In genomic region chr5:143569213-143569663, GRCh38 we compare ENCODE assay signal across 1 cellular context.
A peak's percentile ranks its signal among the peaks of the same experiment; 100 is the strongest.
TF ChIP-seq lines count a peak whose summit lies in the region.

No MANE protein-coding gene starts in this region.

TF ChIP-seq in HepG2, 621 proteins besides CTCF, POLR2A, EP300 and RAD21 (continued from another document and continues in another):
- TF ChIP-seq, protein P1, sequence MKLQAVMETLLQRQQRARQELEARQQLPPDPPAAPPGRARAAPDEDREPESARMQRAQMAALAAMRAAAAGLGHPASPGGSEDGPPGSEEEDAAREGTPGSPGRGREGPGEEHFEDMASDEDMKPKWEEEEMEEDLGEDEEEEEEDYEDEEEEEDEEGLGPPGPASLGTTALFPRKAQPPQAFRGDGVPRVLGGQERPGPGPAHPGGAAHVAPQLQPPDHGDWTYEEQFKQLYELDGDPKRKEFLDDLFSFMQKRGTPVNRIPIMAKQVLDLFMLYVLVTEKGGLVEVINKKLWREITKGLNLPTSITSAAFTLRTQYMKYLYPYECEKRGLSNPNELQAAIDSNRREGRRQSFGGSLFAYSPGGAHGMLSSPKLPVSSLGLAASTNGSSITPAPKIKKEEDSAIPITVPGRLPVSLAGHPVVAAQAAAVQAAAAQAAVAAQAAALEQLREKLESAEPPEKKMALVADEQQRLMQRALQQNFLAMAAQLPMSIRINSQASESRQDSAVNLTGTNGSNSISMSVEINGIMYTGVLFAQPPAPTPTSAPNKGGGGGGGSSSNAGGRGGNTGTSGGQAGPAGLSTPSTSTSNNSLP (IDR thresholded peaks at IDR 0.05; ENCODE audit: low read depth, low read length) = no peak
- TF ChIP-seq ZNF44 (CRISPR knock-in tag; IDR thresholded peaks at IDR 0.05) (no peak), TFDP2 (CRISPR knock-in tag; IDR thresholded peaks at IDR 0.05) (no peak), ZNF614 (CRISPR knock-in tag; IDR thresholded peaks at IDR 0.05; ENCODE audit: borderline replicate concordance) (no peak), CEBPB (IDR thresholded peaks at IDR 0.05; ENCODE audit: borderline replicate concordance, low read depth, low read length) (peak; percentile 65; the same call in 1 of the 2 replicates), ZFP37 (CRISPR knock-in tag; IDR thresholded peaks at IDR 0.05; ENCODE audit: borderline replicate concordance) (no peak), NKX3-1 (CRISPR knock-in tag; IDR thresholded peaks at IDR 0.05) (no peak), MTA1 (CRISPR knock-in tag; IDR thresholded peaks at IDR 0.05; ENCODE audit: borderline replicate concordance) (no peak), NR2F2 (IDR thresholded peaks at IDR 0.05; ENCODE audit: borderline replicate concordance, low read depth) (no peak), ZNF652 (CRISPR knock-in tag; IDR thresholded peaks at IDR 0.05; ENCODE audit: borderline replicate concordance, low read depth) (peak; percentile 74), TEF (CRISPR knock-in tag; IDR thresholded peaks at IDR 0.05) (no peak), SMARCE1 (IDR thresholded peaks at IDR 0.05; ENCODE audit: borderline replicate concordance) (no peak), NRL (CRISPR knock-in tag; IDR thresholded peaks at IDR 0.05; ENCODE audit: borderline replicate concordance) (no peak), ZNF782 (CRISPR knock-in tag; IDR thresholded peaks at IDR 0.05; ENCODE audit: borderline replicate concordance) (no peak), CHD4 (IDR thresholded peaks at IDR 0.05; ENCODE audit: borderline replicate concordance, low read length) (no peak), TCF7 (IDR thresholded peaks at IDR 0.05; ENCODE audit: low read depth) (no peak), ZNF850 (CRISPR knock-in tag; conservative IDR thresholded peaks at IDR 0.05) (no peak), RXRB (CRISPR knock-in tag; IDR thresholded peaks at IDR 0.05; ENCODE audit: borderline replicate concordance) (no peak), ZNF672 (CRISPR knock-in tag; IDR thresholded peaks at IDR 0.05) (no peak), ZNF644 (CRISPR knock-in tag; IDR thresholded peaks at IDR 0.05; ENCODE audit: low read depth) (0 out of 2 replicates have a peak, but pooled peaks have one; percentile 34), AGO2 (optimal IDR thresholded peaks at IDR 0.05; ENCODE audit: low read depth, low read length) (no peak), SPEN (CRISPR knock-in tag; IDR thresholded peaks at IDR 0.05; ENCODE audit: low read depth) (no peak), ZSCAN29 (CRISPR knock-in tag; conservative IDR thresholded peaks at IDR 0.05) (no peak), ZNF484 (CRISPR knock-in tag; IDR thresholded peaks at IDR 0.05; ENCODE audit: borderline replicate concordance, low read depth) (no peak), TARDBP (CRISPR knock-in tag; IDR thresholded peaks at IDR 0.05) (no peak), NR0B2 (CRISPR knock-in tag; IDR thresholded peaks at IDR 0.05) (no peak), TAF1 (CRISPR knock-in tag; IDR thresholded peaks at IDR 0.05) (no peak), PHB2 (IDR thresholded peaks at IDR 0.05; ENCODE audit: partially characterized antibody) (no peak), ZNF780A (CRISPR knock-in tag; IDR thresholded peaks at IDR 0.05) (no peak), HBP1 (CRISPR knock-in tag; IDR thresholded peaks at IDR 0.05; ENCODE audit: low read depth) (no peak), SRSF1 (optimal IDR thresholded peaks at IDR 0.05; ENCODE audit: low read depth, low read length) (no peak), ZNF10 (CRISPR knock-in tag; IDR thresholded peaks at IDR 0.05; ENCODE audit: borderline replicate concordance, low read depth) (no peak), ZNF230 (CRISPR knock-in tag; IDR thresholded peaks at IDR 0.05) (no peak), KLF9 (CRISPR knock-in tag; IDR thresholded peaks at IDR 0.05; ENCODE audit: low read depth) (no peak), PCBP1 (IDR thresholded peaks at IDR 0.05; ENCODE audit: borderline replicate concordance, low read depth, low read length) (no peak), RFX5 (IDR thresholded peaks at IDR 0.05; ENCODE audit: low read depth, low read length) (no peak), SIN3B (IDR thresholded peaks at IDR 0.05; ENCODE audit: low read length) (no peak), EED (CRISPR knock-in tag; IDR thresholded peaks at IDR 0.05) (no peak), SMAD1 (CRISPR knock-in tag; IDR thresholded peaks at IDR 0.05; ENCODE audit: borderline replicate concordance, low read depth) (no peak), MZF1 (CRISPR knock-in tag; IDR thresholded peaks at IDR 0.05; ENCODE audit: borderline replicate concordance) (no peak), ZNF468 (CRISPR knock-in tag; IDR thresholded peaks at IDR 0.05) (no peak), CBFB (CRISPR knock-in tag; IDR thresholded peaks at IDR 0.05) (no peak), HMGA1 (CRISPR knock-in tag; conservative IDR thresholded peaks at IDR 0.05) (no peak), KLF16 (CRISPR knock-in tag; IDR thresholded peaks at IDR 0.05) (no peak), ZNF878 (CRISPR knock-in tag; IDR thresholded peaks at IDR 0.05) (no peak), AHR (CRISPR knock-in tag; IDR thresholded peaks at IDR 0.05) (no peak), CCAR2 (optimal IDR thresholded peaks at IDR 0.05; ENCODE audit: low read depth, low read length) (no peak)
- TF ChIP-seq, protein P2, sequence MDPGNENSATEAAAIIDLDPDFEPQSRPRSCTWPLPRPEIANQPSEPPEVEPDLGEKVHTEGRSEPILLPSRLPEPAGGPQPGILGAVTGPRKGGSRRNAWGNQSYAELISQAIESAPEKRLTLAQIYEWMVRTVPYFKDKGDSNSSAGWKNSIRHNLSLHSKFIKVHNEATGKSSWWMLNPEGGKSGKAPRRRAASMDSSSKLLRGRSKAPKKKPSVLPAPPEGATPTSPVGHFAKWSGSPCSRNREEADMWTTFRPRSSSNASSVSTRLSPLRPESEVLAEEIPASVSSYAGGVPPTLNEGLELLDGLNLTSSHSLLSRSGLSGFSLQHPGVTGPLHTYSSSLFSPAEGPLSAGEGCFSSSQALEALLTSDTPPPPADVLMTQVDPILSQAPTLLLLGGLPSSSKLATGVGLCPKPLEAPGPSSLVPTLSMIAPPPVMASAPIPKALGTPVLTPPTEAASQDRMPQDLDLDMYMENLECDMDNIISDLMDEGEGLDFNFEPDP (CRISPR knock-in tag; conservative IDR thresholded peaks at IDR 0.05) = no peak
- TF ChIP-seq, protein P3, sequence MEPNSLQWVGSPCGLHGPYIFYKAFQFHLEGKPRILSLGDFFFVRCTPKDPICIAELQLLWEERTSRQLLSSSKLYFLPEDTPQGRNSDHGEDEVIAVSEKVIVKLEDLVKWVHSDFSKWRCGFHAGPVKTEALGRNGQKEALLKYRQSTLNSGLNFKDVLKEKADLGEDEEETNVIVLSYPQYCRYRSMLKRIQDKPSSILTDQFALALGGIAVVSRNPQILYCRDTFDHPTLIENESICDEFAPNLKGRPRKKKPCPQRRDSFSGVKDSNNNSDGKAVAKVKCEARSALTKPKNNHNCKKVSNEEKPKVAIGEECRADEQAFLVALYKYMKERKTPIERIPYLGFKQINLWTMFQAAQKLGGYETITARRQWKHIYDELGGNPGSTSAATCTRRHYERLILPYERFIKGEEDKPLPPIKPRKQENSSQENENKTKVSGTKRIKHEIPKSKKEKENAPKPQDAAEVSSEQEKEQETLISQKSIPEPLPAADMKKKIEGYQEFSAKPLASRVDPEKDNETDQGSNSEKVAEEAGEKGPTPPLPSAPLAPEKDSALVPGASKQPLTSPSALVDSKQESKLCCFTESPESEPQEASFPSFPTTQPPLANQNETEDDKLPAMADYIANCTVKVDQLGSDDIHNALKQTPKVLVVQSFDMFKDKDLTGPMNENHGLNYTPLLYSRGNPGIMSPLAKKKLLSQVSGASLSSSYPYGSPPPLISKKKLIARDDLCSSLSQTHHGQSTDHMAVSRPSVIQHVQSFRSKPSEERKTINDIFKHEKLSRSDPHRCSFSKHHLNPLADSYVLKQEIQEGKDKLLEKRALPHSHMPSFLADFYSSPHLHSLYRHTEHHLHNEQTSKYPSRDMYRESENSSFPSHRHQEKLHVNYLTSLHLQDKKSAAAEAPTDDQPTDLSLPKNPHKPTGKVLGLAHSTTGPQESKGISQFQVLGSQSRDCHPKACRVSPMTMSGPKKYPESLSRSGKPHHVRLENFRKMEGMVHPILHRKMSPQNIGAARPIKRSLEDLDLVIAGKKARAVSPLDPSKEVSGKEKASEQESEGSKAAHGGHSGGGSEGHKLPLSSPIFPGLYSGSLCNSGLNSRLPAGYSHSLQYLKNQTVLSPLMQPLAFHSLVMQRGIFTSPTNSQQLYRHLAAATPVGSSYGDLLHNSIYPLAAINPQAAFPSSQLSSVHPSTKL (CRISPR knock-in tag; IDR thresholded peaks at IDR 0.05) = peak; percentile 74
- TF ChIP-seq, protein P4, sequence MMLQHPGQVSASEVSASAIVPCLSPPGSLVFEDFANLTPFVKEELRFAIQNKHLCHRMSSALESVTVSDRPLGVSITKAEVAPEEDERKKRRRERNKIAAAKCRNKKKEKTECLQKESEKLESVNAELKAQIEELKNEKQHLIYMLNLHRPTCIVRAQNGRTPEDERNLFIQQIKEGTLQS (CRISPR knock-in tag; IDR thresholded peaks at IDR 0.05) = no peak
- TF ChIP-seq, protein P5, sequence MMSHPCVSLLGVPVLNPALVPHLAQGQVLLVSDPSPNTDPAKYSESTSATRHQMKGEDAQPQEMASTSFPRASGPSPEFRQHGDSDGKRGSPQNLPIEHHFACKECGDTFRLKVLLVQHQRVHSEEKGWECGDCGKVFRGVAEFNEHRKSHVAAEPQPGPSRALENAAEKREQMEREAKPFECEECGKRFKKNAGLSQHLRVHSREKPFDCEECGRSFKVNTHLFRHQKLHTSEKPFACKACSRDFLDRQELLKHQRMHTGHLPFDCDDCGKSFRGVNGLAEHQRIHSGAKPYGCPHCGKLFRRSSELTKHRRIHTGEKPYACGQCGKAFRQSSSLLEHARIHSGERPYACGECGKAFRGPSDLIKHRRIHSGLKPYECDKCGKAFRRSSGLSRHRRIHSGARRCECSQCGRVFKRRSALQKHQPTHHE (CRISPR knock-in tag; IDR thresholded peaks at IDR 0.05; ENCODE audit: borderline replicate concordance) = no peak
- TF ChIP-seq, protein P6, sequence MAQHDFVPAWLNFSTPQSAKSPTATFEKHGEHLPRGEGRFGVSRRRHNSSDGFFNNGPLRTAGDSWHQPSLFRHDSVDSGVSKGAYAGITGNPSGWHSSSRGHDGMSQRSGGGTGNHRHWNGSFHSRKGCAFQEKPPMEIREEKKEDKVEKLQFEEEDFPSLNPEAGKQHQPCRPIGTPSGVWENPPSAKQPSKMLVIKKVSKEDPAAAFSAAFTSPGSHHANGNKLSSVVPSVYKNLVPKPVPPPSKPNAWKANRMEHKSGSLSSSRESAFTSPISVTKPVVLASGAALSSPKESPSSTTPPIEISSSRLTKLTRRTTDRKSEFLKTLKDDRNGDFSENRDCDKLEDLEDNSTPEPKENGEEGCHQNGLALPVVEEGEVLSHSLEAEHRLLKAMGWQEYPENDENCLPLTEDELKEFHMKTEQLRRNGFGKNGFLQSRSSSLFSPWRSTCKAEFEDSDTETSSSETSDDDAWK (CRISPR knock-in tag; IDR thresholded peaks at IDR 0.05) = no peak
- TF ChIP-seq, protein P7, sequence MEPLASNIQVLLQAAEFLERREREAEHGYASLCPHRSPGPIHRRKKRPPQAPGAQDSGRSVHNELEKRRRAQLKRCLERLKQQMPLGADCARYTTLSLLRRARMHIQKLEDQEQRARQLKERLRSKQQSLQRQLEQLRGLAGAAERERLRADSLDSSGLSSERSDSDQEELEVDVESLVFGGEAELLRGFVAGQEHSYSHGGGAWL (CRISPR knock-in tag; IDR thresholded peaks at IDR 0.05) = no peak
- TF ChIP-seq, protein P8, sequence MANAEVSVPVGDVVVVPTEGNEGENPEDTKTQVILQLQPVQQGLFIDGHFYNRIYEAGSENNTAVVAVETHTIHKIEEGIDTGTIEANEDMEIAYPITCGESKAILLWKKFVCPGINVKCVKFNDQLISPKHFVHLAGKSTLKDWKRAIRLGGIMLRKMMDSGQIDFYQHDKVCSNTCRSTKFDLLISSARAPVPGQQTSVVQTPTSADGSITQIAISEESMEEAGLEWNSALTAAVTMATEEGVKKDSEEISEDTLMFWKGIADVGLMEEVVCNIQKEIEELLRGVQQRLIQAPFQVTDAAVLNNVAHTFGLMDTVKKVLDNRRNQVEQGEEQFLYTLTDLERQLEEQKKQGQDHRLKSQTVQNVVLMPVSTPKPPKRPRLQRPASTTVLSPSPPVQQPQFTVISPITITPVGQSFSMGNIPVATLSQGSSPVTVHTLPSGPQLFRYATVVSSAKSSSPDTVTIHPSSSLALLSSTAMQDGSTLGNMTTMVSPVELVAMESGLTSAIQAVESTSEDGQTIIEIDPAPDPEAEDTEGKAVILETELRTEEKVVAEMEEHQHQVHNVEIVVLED (CRISPR knock-in tag; IDR thresholded peaks at IDR 0.05; ENCODE audit: borderline replicate concordance) = no peak
- TF ChIP-seq, protein P9, sequence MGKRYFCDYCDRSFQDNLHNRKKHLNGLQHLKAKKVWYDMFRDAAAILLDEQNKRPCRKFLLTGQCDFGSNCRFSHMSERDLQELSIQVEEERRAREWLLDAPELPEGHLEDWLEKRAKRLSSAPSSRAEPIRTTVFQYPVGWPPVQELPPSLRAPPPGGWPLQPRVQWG (CRISPR knock-in tag; IDR thresholded peaks at IDR 0.05; ENCODE audit: borderline replicate concordance, low read depth) = no peak
